ENCODE assay signal across 8 cellular contexts in the genomic region with DNA sequence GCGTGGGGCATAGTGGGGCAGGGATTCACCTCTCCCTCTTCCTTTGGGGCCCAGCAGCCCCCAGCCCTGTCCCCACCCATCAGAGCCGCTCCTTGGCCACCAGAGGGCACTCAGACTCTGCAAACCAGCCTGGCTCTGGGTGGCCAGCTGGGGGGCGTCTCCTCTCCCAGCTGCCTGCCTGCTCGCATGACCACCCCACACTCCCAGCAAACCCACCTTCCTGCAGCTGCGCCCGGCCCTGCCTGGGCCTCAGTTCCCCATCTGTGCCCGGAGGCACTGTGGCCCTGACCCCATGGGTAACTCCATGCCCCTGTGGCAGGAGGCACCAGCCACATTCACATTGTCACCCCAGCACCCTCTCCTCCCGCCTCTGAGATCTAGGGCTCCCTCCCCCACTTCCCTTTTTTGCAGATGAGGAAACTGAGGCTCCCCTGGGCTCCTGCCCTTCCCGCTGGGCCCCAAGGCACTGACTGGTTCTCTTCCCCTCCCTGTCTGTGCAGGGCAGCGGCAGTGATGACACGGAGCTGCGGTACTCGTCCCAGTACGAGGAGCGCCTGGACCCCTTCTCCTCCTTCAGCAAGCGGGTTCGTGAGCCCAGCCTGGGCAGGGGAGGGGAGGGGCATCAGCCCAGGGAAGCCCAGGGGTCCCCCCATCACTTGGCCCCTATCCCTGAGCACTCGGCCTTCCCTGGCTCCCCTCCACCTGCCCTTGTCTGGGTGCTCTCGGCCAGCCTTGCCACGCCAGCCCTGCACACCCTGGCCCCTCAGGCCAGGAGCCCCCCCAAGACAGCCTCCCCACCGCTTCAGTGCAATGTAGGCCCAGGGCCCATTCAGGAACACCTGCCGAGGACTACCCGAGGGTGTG. TPM values are rescaled to one million over a fixed set of nuclear protein-coding genes. Genes with fewer than 3 reads are reported as not detected.
A peak's percentile ranks its signal among the peaks of the same experiment; 100 is the strongest.
DNase-seq lines count a peak whose midpoint lies in the region; ATAC-seq, FAIRE-seq and TF ChIP-seq lines count a peak whose summit lies in the region.

No MANE protein-coding gene starts in this region.

- BruUV-seq in HepG2 (replicated peaks; lab: Mats Ljungman, UMichigan), result no TSS peak

- in situ Hi-C loops in HepG2 (cut with HindIII; ENCODE audit: extremely low pct_ligation_motif_present, low pct_unique_long_range_greater_than_20kb), result no loop called here

- peaks cover 4% of the 10 kb centered on the region for H3K4me1 Mint-ChIP-seq in central memory CD8-positive, alpha-beta T cell
- H3K4me1 Mint-ChIP-seq in stimulated activated effector memory CD8-positive, alpha-beta T cell treated with anti-CD3 and anti-CD28 coated beads, Interleukin-12 subunit alpha, Interleukin-12 subunit beta, amount 100 ng/mL, for 72 hours, result peaks cover 14% of the 10 kb centered on the region

- peak; percentile 77 for ATAC-seq in central memory CD8-positive, alpha-beta T cell (replicated peaks; ENCODE audit: extremely low read depth, poor library complexity, severe bottlenecking)
- peak; percentile 92 for ATAC-seq in HepG2
- ATAC-seq in stimulated activated effector memory CD8-positive, alpha-beta T cell treated with anti-CD3 and anti-CD28 coated beads, Interleukin-12 subunit alpha, Interleukin-12 subunit beta, amount 100 ng/mL, for 72 hours, result peak; percentile 85
- ATAC-seq in HG02970 (IDR thresholded peaks at IDR 0.05; ENCODE audit: low FRiP score, unreplicated experiment), result no peak

- H3K36me3 ChIP-seq in WERI-Rb-1 (no peaks in the 10 kb centered on the region), HepG2 (replicated peaks in 1 of 2; ENCODE audit: control insufficient read depth in 1 of 2, insufficient read depth in 2 of 2, low read length in 2 of 2) (no peaks in the 10 kb centered on the region)

- peaks cover 4% of the 10 kb centered on the region for H3K36me3 Mint-ChIP-seq in central memory CD8-positive, alpha-beta T cell (ENCODE audit: insufficient read depth)
- peaks cover 6% of the 10 kb centered on the region for H3K36me3 Mint-ChIP-seq in stimulated activated effector memory CD8-positive, alpha-beta T cell treated with anti-CD3 and anti-CD28 coated beads, Interleukin-12 subunit alpha, Interleukin-12 subunit beta, amount 100 ng/mL, for 72 hours

- H3K4me3 Mint-ChIP-seq in central memory CD8-positive, alpha-beta T cell, result no peak overlapping the region
- no peak overlapping the region for H3K4me3 Mint-ChIP-seq in stimulated activated effector memory CD8-positive, alpha-beta T cell treated with anti-CD3 and anti-CD28 coated beads, Interleukin-12 subunit alpha, Interleukin-12 subunit beta, amount 100 ng/mL, for 72 hours

- no peaks in the 10 kb centered on the region for H3K9me3 ChIP-seq in WERI-Rb-1 (ENCODE audit: severe bottlenecking)
- no peaks in the 10 kb centered on the region for H3K9me3 ChIP-seq in HepG2 (ENCODE audit: low read length)

- H3K27ac ChIP-seq in WERI-Rb-1 (peak overlapping the region; percentile 35; the same call in 1 of the 2 replicates), HepG2 (ENCODE audit: extremely low read length, insufficient read depth, low read length) (no peak overlapping the region)

- TF ChIP-seq RAD21 in HepG2 (CRISPR knock-in tag; IDR thresholded peaks at IDR 0.05), result peak; percentile 94

- H3K4me3 ChIP-seq in WERI-Rb-1 (ENCODE audit: low read depth, low read length), result no peak overlapping the region
- no peak overlapping the region; a peak in 1 of 6 replicates for H3K4me3 ChIP-seq in HepG2 (replicated peaks in 1 of 3; ENCODE audit: insufficient read depth in 1 of 3, low read depth in 2 of 3, low read length in 3 of 3)

- TF ChIP-seq EP300 in HepG2 (IDR thresholded peaks at IDR 0.05; ENCODE audit: low read depth in 2 of 2, low read length in 2 of 2), result no peak
- TF ChIP-seq EP300 in HepG2 (CRISPR knock-in tag; IDR thresholded peaks at IDR 0.05; ENCODE audit: borderline replicate concordance), result no peak

- no peaks in the 10 kb centered on the region for H3K27me3 Mint-ChIP-seq in central memory CD8-positive, alpha-beta T cell

- no peaks in the 10 kb centered on the region for H4K20me1 ChIP-seq in HepG2 (ENCODE audit: insufficient read depth, low read length)

- POLR2A ChIA-PET in HepG2 (lab: Yijun Ruan, JAX), result no interaction called here

- H2AFZ ChIP-seq in HepG2 (ENCODE audit: low read length), result no peak overlapping the region

- peak; percentile 84 for DNase-seq in ELF-1 (ENCODE audit: low read depth, low spot score)
- peak; percentile 51 for DNase-seq in H4 (ENCODE audit: low spot score)
- peak; percentile 60 for DNase-seq in NCI-H128 (lab: John Stamatoyannopoulos, UW; ENCODE audit: unreplicated experiment)
- DNase-seq in WERI-Rb-1, result peak; percentile 72
- peak in 1 of 2 donors; percentile 28 for DNase-seq in central memory CD8-positive, alpha-beta T cell (ENCODE audit: low spot score in 2 of 2)
- peak; percentile 65 for DNase-seq in HepG2 (ENCODE audit: low spot score)
- peak; percentile 50 to 75 for DNase-seq in stimulated activated effector memory CD8-positive, alpha-beta T cell treated with anti-CD3 and anti-CD28 coated beads, Interleukin-12 subunit alpha, Interleukin-12 subunit beta, amount 100 ng/mL, for 72 hours (ENCODE audit: low spot score in 2 of 2)

- H3K79me2 ChIP-seq in HepG2 (ENCODE audit: insufficient read depth, low read length), result no peaks in the 10 kb centered on the region

- H3K27ac Mint-ChIP-seq in central memory CD8-positive, alpha-beta T cell (ENCODE audit: low read depth), result peak overlapping the region; percentile 13
- H3K27ac Mint-ChIP-seq in stimulated activated effector memory CD8-positive, alpha-beta T cell treated with anti-CD3 and anti-CD28 coated beads, Interleukin-12 subunit alpha, Interleukin-12 subunit beta, amount 100 ng/mL, for 72 hours, result no peak overlapping the region

- H3K4me2 ChIP-seq in HepG2 (ENCODE audit: low read depth, low read length), result 0 out of 2 replicates have a peak overlapping the region, but pooled peaks have one; percentile 13

- H3K27me3 ChIP-seq in WERI-Rb-1 (ENCODE audit: insufficient read depth, low read depth, severe bottlenecking), result no peaks in the 10 kb centered on the region
- H3K27me3 ChIP-seq in HepG2 (ENCODE audit: control insufficient read depth in 1 of 2, insufficient read depth in 2 of 2, low read length in 2 of 2), result no peaks in the 10 kb centered on the region

- intact Hi-C loops in HepG2 (cut with micrococcal nuclease; ENCODE audit: unreplicated experiment), result loop anchor here (2.0 kb wide), 1 partner anchor 111 kb away; no protein-coding TSS in a partner anchor

- WGBS in HepG2 (ENCODE audit: low lambda C conversion rate), result 56% methylated on average over 14 of the region's 23 CpGs

- TF ChIP-seq CTCF in WERI-Rb-1 (IDR thresholded peaks at IDR 0.05; ENCODE audit: low read depth, low read length), result peak; percentile 88
- peak; percentile 95 for TF ChIP-seq CTCF in HepG2 (CRISPR knock-in tag; IDR thresholded peaks at IDR 0.05)

- peaks cover 11% of the 10 kb centered on the region for H3K4me1 ChIP-seq in HepG2 (ENCODE audit: insufficient read depth, low read length)

- H3K9ac ChIP-seq in HepG2 (ENCODE audit: insufficient read depth, low read depth, low read length), result no peak overlapping the region

- TF ChIP-seq POLR2A in HepG2 (IDR thresholded peaks at IDR 0.05; ENCODE audit: insufficient read depth in 1 of 2, low read depth in 2 of 2, low read length in 2 of 2), result no peak

- H3K9me3 Mint-ChIP-seq in central memory CD8-positive, alpha-beta T cell, result no peaks in the 10 kb centered on the region
- no peaks in the 10 kb centered on the region for H3K9me3 Mint-ChIP-seq in stimulated activated effector memory CD8-positive, alpha-beta T cell treated with anti-CD3 and anti-CD28 coated beads, Interleukin-12 subunit alpha, Interleukin-12 subunit beta, amount 100 ng/mL, for 72 hours

- FAIRE-seq in HepG2 (lab: Jason Lieb, UNC), result no peak

- CTCF ChIA-PET in HepG2 (lab: Yijun Ruan, JAX; ENCODE audit: low intra/inter-chr PET ratio, low total read pairs), result interaction anchor here (3.3 kb wide), 1 partner anchor 111 kb away, joined by 51 read pairs; no protein-coding TSS in a partner anchor

TF ChIP-seq in HepG2, 621 proteins besides CTCF, POLR2A, EP300 and RAD21 (continues in another document):
- TF ChIP-seq MYC (CRISPR knock-in tag; IDR thresholded peaks at IDR 0.05; ENCODE audit: borderline replicate concordance) (peak; percentile 29; the same call in 1 of the 2 replicates), MTA3 (CRISPR knock-in tag; IDR thresholded peaks at IDR 0.05) (no peak), ZNF343 (CRISPR knock-in tag; IDR thresholded peaks at IDR 0.05) (no peak), XRCC5 (optimal IDR thresholded peaks at IDR 0.05; ENCODE audit: low read length) (peak; percentile 85), AGO2 (optimal IDR thresholded peaks at IDR 0.05; ENCODE audit: low read depth, low read length) (peak; percentile 37), HNRNPL (IDR thresholded peaks at IDR 0.05; ENCODE audit: low read depth, low read length) (0 out of 2 replicates have a peak, but pooled peaks have one; percentile 37), MAZ (IDR thresholded peaks at IDR 0.05; ENCODE audit: borderline replicate concordance, low read depth, low read length) (peak; percentile 89), MAZ (CRISPR knock-in tag; IDR thresholded peaks at IDR 0.05; ENCODE audit: low read depth) (no peak)

RNA-seq across cellular contexts. Expression of a gene that starts 6.9 kb away (rescaled TPM):
- total RNA-seq in H4 (2014; rRNA removed; shearing (Covaris generic)), result 1.8 and 3.3 TPM in 2 replicates
- total RNA-seq in HepG2 (2016; rRNA removed; fragmentation: Illumina TruSeq; extraction: Trizol), result 0.14 and 0.46 TPM in 2 replicates
- 0.26 and 0.51 TPM in 2 replicates for total RNA-seq in HepG2 (2016; cell fraction: cytosol; rRNA removed; fragmentation: Illumina TruSeq; extraction: Trizol; ENCODE audit: low read depth)
- 0.45 and 0.63 TPM in 2 replicates for total RNA-seq in HepG2 (2016; cell fraction: insoluble cytoplasmic fraction; rRNA removed; fragmentation: Illumina TruSeq; extraction: Trizol)
- 0.46 and 0.55 TPM in 2 replicates for total RNA-seq in HepG2 (2016; cell fraction: membrane; rRNA removed; fragmentation: Illumina TruSeq; extraction: Trizol)
- not detected in 2 replicates for total RNA-seq in HepG2 (2016; cell fraction: nucleus; rRNA removed; fragmentation: Illumina TruSeq; extraction: Trizol)
- polyA plus RNA-seq in HepG2 (2011; rRNA removed), result 1.3 and 1.7 TPM in 2 replicates
- 1.7 and 2.3 TPM in 2 replicates for polyA plus RNA-seq in HepG2 (2011; cell fraction: cytosol; rRNA removed)
- 4.6 and 5.0 TPM in 2 replicates for polyA plus RNA-seq in HepG2 (2011; cell fraction: nucleus; rRNA removed)
- polyA plus RNA-seq in HepG2 (2012), result 1.0 and 1.2 TPM in 2 replicates
- 0.41 and 0.54 TPM in 2 replicates for polyA plus RNA-seq in HepG2 (2016; cell fraction: cytosol; fragmentation: Illumina TruSeq; extraction: Trizol; ENCODE audit: low read depth)
- 0.63 and 0.64 TPM in 2 replicates for polyA plus RNA-seq in HepG2 (2016; cell fraction: insoluble cytoplasmic fraction; fragmentation: Illumina TruSeq; extraction: Trizol; ENCODE audit: low read depth)
- polyA plus RNA-seq in HepG2 (2016; cell fraction: membrane; fragmentation: Illumina TruSeq; extraction: Trizol; ENCODE audit: low read depth), result 0.58 and 0.90 TPM in 2 replicates
- polyA plus RNA-seq in HepG2 (2016; cell fraction: nucleus; fragmentation: Illumina TruSeq; extraction: Trizol; ENCODE audit: insufficient read depth, low read depth), result 0.46 and 1.1 TPM in 2 replicates
- 1.5 and 3.3 TPM in 2 replicates for polyA minus RNA-seq in HepG2 (2011; rRNA and poly(A)+ RNA removed; ENCODE audit: low replicate concordance)
- polyA minus RNA-seq in HepG2 (2011; cell fraction: cytosol; rRNA and poly(A)+ RNA removed), result 1.3 and 2.5 TPM in 2 replicates
- polyA minus RNA-seq in HepG2 (2011; cell fraction: nucleus; rRNA and poly(A)+ RNA removed), result 0.90 and 1.6 TPM in 2 replicates
